In genomic region chr18:53478155-53478554, GRCh38 we compare ENCODE assay signal across 9 cellular contexts.
"Had no signal": no experiment of that assay in that cellular context is flagged by ENCODE, and none has a peak within 500 bp of the region (broad histone marks: within the 10 kb centered on the region; RNA-seq: fewer than 3 reads in every experiment).

No MANE protein-coding gene starts in this region.

- H3K36me3 Mint-ChIP-seq: IgD-negative memory B cell had no signal

- H2AFZ ChIP-seq: GM23248 had no signal

- DNase-seq: GM23248, GOT3, H7, HFFc6, KG1 had no signal

- H3K4me3 Mint-ChIP-seq: HFFc6, IgD-negative memory B cell had no signal

- H3K27ac Mint-ChIP-seq: HFFc6, IgD-negative memory B cell had no signal

- ATAC-seq: HCT116 had no signal

- H3K4me1 ChIP-seq: HAP-1 had no signal

- H3K9ac ChIP-seq: GM23248 had no signal

- H3K27me3 Mint-ChIP-seq: IgD-negative memory B cell had no signal

- H3K36me3 ChIP-seq: HAP-1 had no signal

- H3K27ac ChIP-seq: GM23248, HL-60 had no signal

- H3K4me3 ChIP-seq: GM23248, HAP-1 had no signal

- H3K9me3 ChIP-seq: HAP-1 had no signal

- H3K4me1 Mint-ChIP-seq: IgD-negative memory B cell had no signal
